ENCODE assay signal across 27 cellular contexts in the genomic region with DNA sequence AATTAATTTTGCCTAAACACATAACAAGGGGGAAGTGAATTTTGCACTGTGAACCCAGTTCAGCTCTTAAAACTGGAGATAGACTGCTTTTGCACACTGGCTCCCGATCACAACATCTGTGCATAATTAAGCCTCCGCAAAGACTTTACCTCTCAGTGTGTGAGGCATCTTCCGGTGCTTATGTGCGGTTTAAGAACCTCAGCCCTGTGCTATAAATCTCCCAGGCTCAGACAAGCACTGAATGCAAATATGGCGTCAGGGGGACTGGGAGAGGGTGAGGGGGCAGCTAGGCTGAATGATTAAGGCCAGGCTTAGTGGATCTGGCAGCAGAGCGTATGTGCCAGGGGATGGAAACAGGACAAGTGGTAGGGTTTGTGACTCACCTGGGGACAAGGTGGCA.
A peak's percentile ranks its signal among the peaks of the same experiment; 100 is the strongest.
DNase-seq lines count a peak whose midpoint lies in the region; ATAC-seq, FAIRE-seq and TF ChIP-seq lines count a peak whose summit lies in the region.
"Had no signal": no experiment of that assay in that cellular context is flagged by ENCODE, and none has a peak within 500 bp of the region (broad histone marks: within the 10 kb centered on the region; RNA-seq: fewer than 3 reads in every experiment).

No MANE protein-coding gene starts in this region.

- peaks cover 14% of the 10 kb centered on the region for H3K4me1 ChIP-seq in A673 (ENCODE audit: insufficient read depth, low read length, poor library complexity, severe bottlenecking)
- H3K4me1 ChIP-seq: gastrocnemius medialis had no signal

- no peak for ATAC-seq in HG02840 (IDR thresholded peaks at IDR 0.05; ENCODE audit: low FRiP score, unreplicated experiment)
- ATAC-seq: activated naive CD8-positive, alpha-beta T cell treated with anti-CD3 and anti-CD28 coated beads, Interleukin-2, amount 50 U/mL, for 24 hours; CD8-positive, alpha-beta T cell; gastrocnemius medialis; GM12878; HepG2; naive thymus-derived CD8-positive, alpha-beta T cell; right cardiac atrium had no signal

- DNase-seq in A673 (ENCODE audit: low spot score): peak; percentile 59
- peak; percentile 47 for DNase-seq in D721Med (ENCODE audit: insufficient read length, low spot score)
- DNase-seq in NCI-H2227 treated with DMSO at 0.1 percent for 48 hours (lab: John Stamatoyannopoulos, UW): peak; percentile 32
- peak; percentile 79 for DNase-seq in fibroblast of mammary gland (ENCODE audit: low read depth)
- no peak for DNase-seq in central memory CD4-positive, alpha-beta T cell
- DNase-seq in T-helper 9 cell: no peak
- no peak for DNase-seq in activated effector memory CD4-positive, alpha-beta T cell treated with Interleukin-2 at 50 U/mL for 16 hours
- DNase-seq: activated CD4-positive, alpha-beta memory T cell treated with anti-CD3 and anti-CD28 coated beads, Interleukin-2, amount 10 ng/mL, durations not matched to agents 7 days and 5 days; activated CD4-positive, CD25-positive, alpha-beta regulatory T cell treated with anti-CD3 and anti-CD28 coated beads, Interleukin-2, amount 50 U/mL, for 72 hours; activated naive CD8-positive, alpha-beta T cell treated with anti-CD3 and anti-CD28 coated beads, Interleukin-2, amount 50 U/mL, for 24 hours; CD8-positive, alpha-beta T cell; effector memory CD4-positive, alpha-beta T cell; erythroblast; gastrocnemius medialis; naive thymus-derived CD8-positive, alpha-beta T cell; NCI-H1092 treated with DMSO at 0.1 percent for 48 hours; NCI-H1930; right cardiac atrium; SHP77; stimulated activated CD4-positive, alpha-beta T cell treated with anti-CD3 and anti-CD28 coated beads, Interleukin-4, amount 100 ng/mL, for 4 hours; stimulated activated naive CD4-positive, alpha-beta T cell treated with Interleukin-2 at 50 U/mL for 16 hours had no signal

- H3K36me3 ChIP-seq in A673 (ENCODE audit: insufficient read depth, low read length, poor library complexity, severe bottlenecking): no peaks in the 10 kb centered on the region
- H3K36me3 ChIP-seq: thoracic aorta had no signal

- H3K9me3 ChIP-seq in A673 (ENCODE audit: low read depth, low read length, poor library complexity, severe bottlenecking): no peaks in the 10 kb centered on the region
- H3K9me3 ChIP-seq: gastrocnemius medialis, thoracic aorta had no signal

- CTCF ChIA-PET in A673 (lab: Charles Lee): no interaction called here

- H3K27ac ChIP-seq in A673 (ENCODE audit: low read depth, low read length, poor library complexity, severe bottlenecking): no peak overlapping the region
- H3K27ac ChIP-seq: gastrocnemius medialis, thoracic aorta had no signal

- no peaks in the 10 kb centered on the region for H3K27me3 ChIP-seq in A673 (replicated peaks; ENCODE audit: insufficient read depth, low read depth, low read length, poor library complexity)
- H3K27me3 ChIP-seq: gastrocnemius medialis had no signal

- intact Hi-C loops in A673 (cut with micrococcal nuclease; ENCODE audit: unreplicated experiment): no loop called here

- POLR2A ChIA-PET in A673 (lab: Charles Lee; ENCODE audit: low non-redundant PET): no interaction called here

- H3K4me3 ChIP-seq in A673 (ENCODE audit: low read depth, low read length, poor library complexity, severe bottlenecking): no peak overlapping the region
- no peak overlapping the region for H3K4me3 ChIP-seq in fibroblast of mammary gland (ENCODE audit: control insufficient read depth, low read depth, low read length)
- H3K4me3 ChIP-seq: gastrocnemius medialis, GM12878, thoracic aorta had no signal

- peak; percentile 91 for FAIRE-seq in D721Med (lab: Jason Lieb, UNC)
- FAIRE-seq: colon, GM12878, H54, HepG2 had no signal

- TF ChIP-seq CTCF in A673 (conservative IDR thresholded peaks at IDR 0.05; ENCODE audit: low read depth, low read length): no peak
- no peak for TF ChIP-seq CTCF in D721Med (IDR thresholded peaks at IDR 0.05; ENCODE audit: insufficient read depth, missing control alignments)
- TF ChIP-seq CTCF in fibroblast of mammary gland (conservative IDR thresholded peaks at IDR 0.05; ENCODE audit: control insufficient read depth, insufficient read depth, low read depth, low read length): no peak

- BruUV-seq in A673 (replicated peaks; lab: Mats Ljungman, UMichigan): no TSS peak

Comparison
In these comparisons a context has a peak if more than half of its experiments do, and no peak if none do; other contexts are left out.
1. DNase-seq: peak in A673 (single experiment), D721Med (single experiment), NCI-H2227 treated with DMSO at 0.1 percent for 48 hours (single experiment) and fibroblast of mammary gland (single experiment); none in central memory CD4-positive, alpha-beta T cell (single experiment), T-helper 9 cell (single experiment) and activated effector memory CD4-positive, alpha-beta T cell treated with Interleukin-2 at 50 U/mL for 16 hours (single experiment).